Comparison of ENCODE assay signal across 7 cellular contexts in the genomic region with DNA sequence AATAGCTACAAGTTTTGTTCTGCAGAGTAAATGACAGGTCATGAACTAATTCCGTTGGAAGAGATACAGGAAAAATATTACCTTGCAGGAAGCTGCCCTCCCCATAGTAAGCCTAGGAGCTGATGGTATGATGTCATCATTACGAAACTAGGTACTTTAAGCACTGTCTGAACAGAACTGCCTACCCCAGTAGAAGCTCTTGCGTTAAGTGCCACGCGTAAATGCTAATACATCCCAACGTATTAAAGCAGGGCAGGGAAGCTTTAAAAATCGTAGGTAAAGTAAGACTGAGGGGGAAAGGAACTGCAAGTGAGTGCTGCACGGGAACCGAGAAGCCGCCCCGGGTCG. TPM values are rescaled to one million over a fixed set of nuclear protein-coding genes. Genes with fewer than 3 reads are reported as not detected.
A peak's percentile ranks its signal among the peaks of the same experiment; 100 is the strongest.
DNase-seq lines count a peak whose midpoint lies in the region; ATAC-seq, FAIRE-seq and TF ChIP-seq lines count a peak whose summit lies in the region.

No MANE protein-coding gene starts in this region.

- no peak for TF ChIP-seq CTCF in esophagus muscularis mucosa (IDR thresholded peaks at IDR 0.05)
- no peak for TF ChIP-seq CTCF in natural killer cell (IDR thresholded peaks at IDR 0.05)
- TF ChIP-seq CTCF in D721Med (IDR thresholded peaks at IDR 0.05; ENCODE audit: insufficient read depth, missing control alignments), result no peak

- H3K27me3 Mint-ChIP-seq in natural killer cell (ENCODE audit: low read depth in 2 of 2), result peaks cover 5 to 23% of the 10 kb centered on the region in 2 donors

- no peaks in the 10 kb centered on the region for H3K27me3 ChIP-seq in esophagus muscularis mucosa

- H3K36me3 ChIP-seq in esophagus muscularis mucosa, result no peaks in the 10 kb centered on the region

- peaks cover 3 to 5% of the 10 kb centered on the region in 2 donors for H3K9me3 Mint-ChIP-seq in natural killer cell

- no peak for FAIRE-seq in D721Med (lab: Jason Lieb, UNC)

- H3K4me3 Mint-ChIP-seq in natural killer cell, result peak overlapping the region; percentile 78

- TF ChIP-seq EP300 in esophagus muscularis mucosa (IDR thresholded peaks at IDR 0.05), result no peak

- ATAC-seq in GM18505 (IDR thresholded peaks at IDR 0.05; ENCODE audit: unreplicated experiment) (peak; percentile 56), natural killer cell (no peak)

- peak overlapping the region; percentile 91 to 98 (median 97) for H3K4me3 ChIP-seq in esophagus muscularis mucosa

- H3K36me3 Mint-ChIP-seq in natural killer cell, result peaks cover 14% of the 10 kb centered on the region

- peaks cover 4 to 13% (median 13%) of the 10 kb centered on the region in 4 donors for H3K4me1 ChIP-seq in esophagus muscularis mucosa

- intact Hi-C loops in esophagus muscularis mucosa (cut with DNase I), result no loop called here
- intact Hi-C loops in natural killer cell (cut with micrococcal nuclease), result no loop called here

- WGBS in esophagus muscularis mucosa, result 0% methylated on average over 12 of the region's 12 CpGs

- H3K27ac ChIP-seq in esophagus muscularis mucosa (replicated peaks in 1 of 4), result peak overlapping the region; percentile 78 to 92 (median 89)

- H3K9me3 ChIP-seq in esophagus muscularis mucosa, result no peaks in the 10 kb centered on the region

- no peak for TF ChIP-seq POLR2A in GM18505 (IDR thresholded peaks at IDR 0.05; ENCODE audit: borderline replicate concordance, extremely low read depth, insufficient read depth, insufficient read length)
- TF ChIP-seq POLR2A in esophagus muscularis mucosa (IDR thresholded peaks at IDR 0.05; ENCODE audit: low read depth), result no peak

- DNase-seq in HCEC 1CT (peak; percentile 66), LHCN-M2 (ENCODE audit: low read depth) (peak; percentile 57), SKM-1 treated with dmso at 0.1 percent for 144 hours (lab: John Stamatoyannopoulos, UW; ENCODE audit: unreplicated experiment) (peak; percentile 67), esophagus muscularis mucosa (ENCODE audit: extremely low spot score) (no peak), natural killer cell (no peak), D721Med (ENCODE audit: insufficient read length, low spot score) (no peak)

- H3K27ac Mint-ChIP-seq in natural killer cell, result no peak overlapping the region

- peaks cover 4 to 9% of the 10 kb centered on the region in 2 donors for H3K4me1 Mint-ChIP-seq in natural killer cell

RNA-seq across cellular contexts. Expression of a gene that starts 0.6 kb away (rescaled TPM):
- total RNA-seq in LHCN-M2 (2014; rRNA removed), result 36.7 and 41.6 TPM in 2 replicates
- 4.6 TPM for polyA plus RNA-seq in LHCN-M2 (2012)
- 10 to 100 TPM; 20.5 to 48.6 (median 30.6) TPM for total RNA-seq in esophagus muscularis mucosa
- 1 to 10 TPM in 2 of 3 donors, under 1 TPM in 1; 0.63 to 1.4 (median 1.3) TPM for total RNA-seq in natural killer cell

RNA-seq across cellular contexts. Expression of a gene that starts 37.3 kb away (rescaled TPM):
- not detected in 2 replicates for total RNA-seq in LHCN-M2 (2014; rRNA removed)
- not detected for polyA plus RNA-seq in LHCN-M2 (2012)
- total RNA-seq in esophagus muscularis mucosa, result 10 to 100 TPM in 1 of 4 donors, 1 to 10 TPM in 3; 4.6 to 12.4 (median 7.9) TPM
- not detected for total RNA-seq in natural killer cell

Comparison
In these comparisons a context has a peak if more than half of its experiments do, and no peak if none do; other contexts are left out.
1. DNase-seq: peak in HCEC 1CT (single experiment), LHCN-M2 (single experiment) and SKM-1 treated with dmso at 0.1 percent for 144 hours (single experiment); none in esophagus muscularis mucosa (single experiment), natural killer cell (single experiment) and D721Med (single experiment).
2. RNA of a gene that starts 0.6 kb away (total RNA-seq): 36.7 to 41.6 TPM in LHCN-M2 and 20.5 to 48.6 TPM in esophagus muscularis mucosa; 0.63 to 1.4 TPM in natural killer cell; every median in the first group is over 4 times any median in the second.